ENCODE assay signal across 13 cellular contexts in the genomic region with DNA sequence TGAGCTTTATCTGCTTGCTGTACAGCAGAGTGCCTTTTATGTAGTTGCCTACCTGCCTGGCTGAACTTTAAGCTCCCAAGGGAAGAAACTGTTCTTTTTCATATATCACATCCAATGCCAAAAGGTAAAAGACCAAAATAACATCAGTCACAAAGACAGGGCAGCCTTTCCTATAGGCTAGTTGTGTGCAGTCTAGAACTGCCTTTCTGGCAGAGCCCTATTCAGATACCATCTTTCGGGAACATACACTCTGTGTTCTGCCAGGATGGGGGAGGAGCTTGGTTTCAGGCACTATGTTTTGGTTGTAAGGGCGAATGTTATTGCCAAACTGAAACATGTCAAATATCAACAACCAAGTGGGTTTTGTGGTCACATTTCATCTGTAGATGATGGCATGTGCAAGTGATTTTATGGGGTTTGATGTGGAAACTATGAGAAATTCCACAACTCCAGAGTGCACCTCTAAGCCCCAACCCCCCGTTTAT.
DNase-seq lines count a peak whose midpoint lies in the region; ATAC-seq and TF ChIP-seq lines count a peak whose summit lies in the region.
"Had no signal": no experiment of that assay in that cellular context is flagged by ENCODE, and none has a peak within 500 bp of the region (broad histone marks: within the 10 kb centered on the region; RNA-seq: fewer than 3 reads in every experiment).

No MANE protein-coding gene starts in this region.

- peak; percentile 86 for ATAC-seq in CD4-positive, alpha-beta T cell (ENCODE audit: poor library complexity)
- peak; percentile 36 for ATAC-seq in GM18909 (IDR thresholded peaks at IDR 0.05; ENCODE audit: poor library complexity, unreplicated experiment)
- ATAC-seq in activated naive CD8-positive, alpha-beta T cell treated with anti-CD3 and anti-CD28 coated beads, Interleukin-2, amount 10 ng/mL, durations not matched to agents 7 days and 5 days (ENCODE audit: low read depth) = peak; percentile 54
- ATAC-seq: T-helper 17 cell had no signal

- H3K27me3 ChIP-seq in CD4-positive, alpha-beta T cell (ENCODE audit: control insufficient read depth, insufficient read depth, low read length) = no peaks in the 10 kb centered on the region
- H3K27me3 ChIP-seq in ovary (no peaks in the 10 kb centered on the region), tibial artery (no peaks in the 10 kb centered on the region)

- no peak overlapping the region for H3K27ac ChIP-seq in CD4-positive, alpha-beta T cell (ENCODE audit: low read depth, low read length)
- H3K27ac ChIP-seq in ovary = peak overlapping the region in 1 of 2 donors; percentile 69
- H3K27ac ChIP-seq in tibial artery = no peak overlapping the region

- no peak for DNase-seq in CD4-positive, alpha-beta T cell
- no peak for DNase-seq in activated naive CD8-positive, alpha-beta T cell treated with anti-CD3 and anti-CD28 coated beads, Interleukin-2, amount 10 ng/mL, durations not matched to agents 7 days and 5 days
- DNase-seq in ovary (peak in 3 of 5 donors; percentile 23 to 33 (median 27)), HuH-7.5 (ENCODE audit: low spot score) (no peak), tibial artery (no peak), activated gamma-delta T cell treated with Interleukin-2 at 50 U/mL for 16 hours (no peak)
- DNase-seq: anterior cingulate cortex, dermis blood vessel endothelial cell, NCI-H1417 treated with DMSO at 0.1 percent for 48 hours, NCI-H524, T-helper 17 cell had no signal

- H3K36me3 Mint-ChIP-seq in CD4-positive, alpha-beta T cell (ENCODE audit: low read depth) = no peaks in the 10 kb centered on the region
- H3K36me3 Mint-ChIP-seq in activated naive CD8-positive, alpha-beta T cell treated with anti-CD3 and anti-CD28 coated beads, Interleukin-2, amount 10 ng/mL, durations not matched to agents 7 days and 5 days = no peaks in the 10 kb centered on the region
- H3K36me3 Mint-ChIP-seq: CD8-positive, alpha-beta memory T cell had no signal

- H3K9me3 Mint-ChIP-seq in CD4-positive, alpha-beta T cell = no peaks in the 10 kb centered on the region
- no peaks in the 10 kb centered on the region for H3K9me3 Mint-ChIP-seq in activated naive CD8-positive, alpha-beta T cell treated with anti-CD3 and anti-CD28 coated beads, Interleukin-2, amount 10 ng/mL, durations not matched to agents 7 days and 5 days
- H3K9me3 Mint-ChIP-seq: CD8-positive, alpha-beta memory T cell had no signal

- no peak for TF ChIP-seq EP300 in ovary (IDR thresholded peaks at IDR 0.05)

- CTCF ChIA-PET in CD4-positive, alpha-beta T cell (lab: Charles Lee) = interaction anchor here (2.6 kb wide), 1 partner anchor 512 kb away, joined by 6 read pairs; no protein-coding TSS in a partner anchor

- H3K4me1 ChIP-seq in ovary (ENCODE audit: insufficient read depth) = peaks cover 14% of the 10 kb centered on the region
- peaks cover 0 to 27% (median 2%) of the 10 kb centered on the region in 4 donors for H3K4me1 ChIP-seq in tibial artery

- no peak overlapping the region for H3K27ac Mint-ChIP-seq in CD4-positive, alpha-beta T cell
- no peak overlapping the region for H3K27ac Mint-ChIP-seq in activated naive CD8-positive, alpha-beta T cell treated with anti-CD3 and anti-CD28 coated beads, Interleukin-2, amount 10 ng/mL, durations not matched to agents 7 days and 5 days
- H3K27ac Mint-ChIP-seq: T-helper 17 cell had no signal

- H3K9me3 ChIP-seq in CD4-positive, alpha-beta T cell (ENCODE audit: control insufficient read depth, low read length) = no peaks in the 10 kb centered on the region
- no peaks in the 10 kb centered on the region for H3K9me3 ChIP-seq in ovary
- no peaks in the 10 kb centered on the region for H3K9me3 ChIP-seq in tibial artery

- peaks cover 23% of the 10 kb centered on the region for H3K4me1 Mint-ChIP-seq in CD4-positive, alpha-beta T cell (ENCODE audit: low read depth)
- H3K4me1 Mint-ChIP-seq in activated naive CD8-positive, alpha-beta T cell treated with anti-CD3 and anti-CD28 coated beads, Interleukin-2, amount 10 ng/mL, durations not matched to agents 7 days and 5 days = peaks cover 14% of the 10 kb centered on the region

- 22 to 57% (median 28%) methylated on average over 3 of the region's 3 CpGs for WGBS in ovary, 3 donors

- peaks cover 25% of the 10 kb centered on the region for H3K27me3 Mint-ChIP-seq in CD4-positive, alpha-beta T cell
- H3K27me3 Mint-ChIP-seq in activated naive CD8-positive, alpha-beta T cell treated with anti-CD3 and anti-CD28 coated beads, Interleukin-2, amount 10 ng/mL, durations not matched to agents 7 days and 5 days = peaks cover 24% of the 10 kb centered on the region

- no peaks in the 10 kb centered on the region for H3K36me3 ChIP-seq in ovary
- H3K36me3 ChIP-seq in tibial artery = no peaks in the 10 kb centered on the region

- no peak for TF ChIP-seq CTCF in CD4-positive, alpha-beta T cell (IDR thresholded peaks at IDR 0.05)
- TF ChIP-seq CTCF in ovary (IDR thresholded peaks at IDR 0.05) (no peak), tibial artery (IDR thresholded peaks at IDR 0.05) (no peak)

- POLR2A ChIA-PET in CD4-positive, alpha-beta T cell (lab: Charles Lee) = interaction anchor here (1.1 to 1.3 kb wide), 3 partner anchors 507 to 510 kb away, joined by 5 to 16 read pairs (median 7); a partner anchor contains a TSS
- POLR2A ChIA-PET in activated naive CD8-positive, alpha-beta T cell treated with anti-CD3 and anti-CD28 coated beads, Interleukin-2, amount 10 ng/mL, durations not matched to agents 7 days and 5 days (lab: Charles Lee) = no interaction called here

- intact Hi-C loops in CD4-positive, alpha-beta T cell (cut with DNase I, micrococcal nuclease) = no loop called here
- intact Hi-C loops in ovary (cut with DNase I) = no loop called here
- intact Hi-C loops in tibial artery (cut with DNase I; ENCODE audit: low total_unique reads) = no loop called here

- TF ChIP-seq POLR2A in ovary (IDR thresholded peaks at IDR 0.05) = no peak

- no peak overlapping the region for H3K4me3 Mint-ChIP-seq in CD4-positive, alpha-beta T cell
- no peak overlapping the region for H3K4me3 Mint-ChIP-seq in activated naive CD8-positive, alpha-beta T cell treated with anti-CD3 and anti-CD28 coated beads, Interleukin-2, amount 10 ng/mL, durations not matched to agents 7 days and 5 days
- H3K4me3 Mint-ChIP-seq: CD8-positive, alpha-beta memory T cell; T-helper 17 cell had no signal

- H3K4me3 ChIP-seq in ovary (no peak overlapping the region), tibial artery (no peak overlapping the region)

Comparison
In these comparisons a context has a peak if more than half of its experiments do, and no peak if none do; other contexts are left out.
1. ATAC-seq: peak in every context shown above with its lines; median percentile 86 in CD4-positive, alpha-beta T cell; 54 in activated naive CD8-positive, alpha-beta T cell treated with anti-CD3 and anti-CD28 coated beads, Interleukin-2, amount 10 ng/mL, durations not matched to agents 7 days and 5 days; 36 in GM18909.
2. DNase-seq: peak in ovary (3 of 5); none in CD4-positive, alpha-beta T cell (0 of 10), activated naive CD8-positive, alpha-beta T cell treated with anti-CD3 and anti-CD28 coated beads, Interleukin-2, amount 10 ng/mL, durations not matched to agents 7 days and 5 days (single experiment), HuH-7.5 (single experiment), tibial artery (0 of 2) and activated gamma-delta T cell treated with Interleukin-2 at 50 U/mL for 16 hours (single experiment).